ENCODE assay signal across 13 cellular contexts in the genomic region with DNA sequence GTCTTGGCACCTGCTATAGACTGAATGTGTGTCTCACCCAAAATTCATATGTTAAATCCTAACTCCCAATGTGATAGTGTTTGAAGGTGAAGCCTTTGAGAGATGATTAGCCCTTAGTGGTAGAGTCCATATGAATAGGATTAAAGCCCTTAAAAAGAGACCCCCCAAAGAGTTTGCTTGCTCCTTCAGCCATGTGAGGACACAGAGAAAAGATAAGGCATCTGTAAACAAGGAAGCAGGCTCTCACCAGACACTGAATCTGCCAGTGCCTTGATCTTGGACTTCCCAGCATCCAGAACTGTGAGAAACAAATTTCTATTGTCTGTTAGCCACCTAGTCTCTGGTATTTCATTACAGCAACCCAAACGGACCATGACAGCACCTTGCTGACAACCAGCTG. TPM values are rescaled to one million over a fixed set of nuclear protein-coding genes. Genes with fewer than 3 reads are reported as not detected.
DNase-seq lines count a peak whose midpoint lies in the region; ATAC-seq, FAIRE-seq and TF ChIP-seq lines count a peak whose summit lies in the region.
"Had no signal": no experiment of that assay in that cellular context is flagged by ENCODE, and none has a peak within 500 bp of the region (broad histone marks: within the 10 kb centered on the region; RNA-seq: fewer than 3 reads in every experiment).

No MANE protein-coding gene starts in this region.

- H3K79me2 ChIP-seq in KMS-11 (ENCODE audit: insufficient read depth, low read depth) = peaks cover 34% of the 10 kb centered on the region; the same call in 1 of the 2 replicates
- H3K79me2 ChIP-seq in K562 (ENCODE audit: control insufficient read depth, insufficient read depth, low read length) = peaks cover 65% of the 10 kb centered on the region

- no peak for TF ChIP-seq RAD21 in K562 (CRISPR knock-in tag; conservative IDR thresholded peaks at IDR 0.05 in 1 of 2, IDR thresholded peaks at IDR 0.05 in 1 of 2)

- peak overlapping the region; percentile 44 for H3K4me3 Mint-ChIP-seq in natural killer cell treated with Interleukin-12 subunit alpha and Interleukin-12 subunit beta and Interleukin-15 and Interleukin-18, amount 100 ng/mL, for 72 hours
- H3K4me3 Mint-ChIP-seq in progenitor cell of endocrine pancreas (ENCODE audit: low read depth) = no peak overlapping the region
- H3K4me3 Mint-ChIP-seq: activated CD4-positive, alpha-beta memory T cell treated with anti-CD3 and anti-CD28 coated beads for 36 hours had no signal

- no peak for TF ChIP-seq CTCF in KMS-11 (conservative IDR thresholded peaks at IDR 0.05; ENCODE audit: low read depth, low read length)
- TF ChIP-seq CTCF in K562 (IDR thresholded peaks at IDR 0.05 in 2 of 3, conservative IDR thresholded peaks at IDR 0.05 in 1 of 3; ENCODE audit: insufficient read depth in 2 of 3, low read depth in 1 of 3, low read length in 3 of 3) = no peak
- no peak for TF ChIP-seq CTCF in sigmoid colon (IDR thresholded peaks at IDR 0.05)
- TF ChIP-seq CTCF in progenitor cell of endocrine pancreas (IDR thresholded peaks at IDR 0.05; ENCODE audit: unreplicated experiment) = no peak

- no peak overlapping the region for H3K4me3 ChIP-seq in KMS-11 (IDR thresholded peaks at IDR 0.05; ENCODE audit: insufficient read depth, low read depth, low read length)
- no peak overlapping the region for H3K4me3 ChIP-seq in K562
- H3K4me3 ChIP-seq in sigmoid colon = no peak overlapping the region
- H3K4me3 ChIP-seq: left ventricle myocardium inferior had no signal

- TF ChIP-seq POLR2A in K562 (conservative IDR thresholded peaks at IDR 0.05) = no peak
- TF ChIP-seq POLR2A in sigmoid colon (IDR thresholded peaks at IDR 0.05) = no peak

- TF ChIP-seq EP300 in K562 (IDR thresholded peaks at IDR 0.05; ENCODE audit: low read length) = no peak
- TF ChIP-seq EP300 in sigmoid colon (IDR thresholded peaks at IDR 0.05) = no peak

- FAIRE-seq in GM18507 (lab: Jason Lieb, UNC) (peak; percentile 62), K562 (lab: Jason Lieb, UNC) (no peak)

- H3K27me3 ChIP-seq in KMS-11 (ENCODE audit: insufficient read depth, low read depth) = no peaks in the 10 kb centered on the region
- no peaks in the 10 kb centered on the region for H3K27me3 ChIP-seq in K562 (ENCODE audit: control insufficient read depth in 2 of 2, insufficient read depth in 2 of 2, low read length in 2 of 2)
- H3K27me3 ChIP-seq in sigmoid colon = no peaks in the 10 kb centered on the region

- H3K4me2 ChIP-seq in KMS-11 (peak overlapping the region; percentile 34; the same call in 1 of the 2 replicates), K562 (ENCODE audit: insufficient read depth, low read length) (no peak overlapping the region)

- no peaks in the 10 kb centered on the region for H3K9me3 Mint-ChIP-seq in natural killer cell treated with Interleukin-12 subunit alpha and Interleukin-12 subunit beta and Interleukin-15 and Interleukin-18, amount 100 ng/mL, for 72 hours
- H3K9me3 Mint-ChIP-seq in progenitor cell of endocrine pancreas (ENCODE audit: low read depth) = no peaks in the 10 kb centered on the region
- H3K9me3 Mint-ChIP-seq: activated CD4-positive, alpha-beta memory T cell treated with anti-CD3 and anti-CD28 coated beads for 36 hours; activated T-helper 2 cell treated with anti-CD3 and anti-CD28 coated beads, Interferon-gamma antibody, Interleukin-2, Interleukin-4, amounts not matched to agents 10 μg/mL and 5 μg/mL and 100 μg/mL, durations not matched to agents 14 hours and 24 hours and 36 hours had no signal

- CTCF ChIA-PET in K562 (lab: Yijun Ruan, JAX; ENCODE audit: low intra/inter-chr PET ratio) = no interaction called here

- no peak overlapping the region for H2AFZ ChIP-seq in KMS-11 (ENCODE audit: low read depth)
- H2AFZ ChIP-seq in K562 (ENCODE audit: low read depth, low read length) = no peak overlapping the region

- DNase-seq in GM18507 (ENCODE audit: extremely low spot score, insufficient read length, low read depth) (no peak), K562 (ENCODE audit: extremely low read depth in 1 of 4, low spot score in 3 of 4) (no peak), sigmoid colon (no peak), progenitor cell of endocrine pancreas (ENCODE audit: low spot score, unreplicated experiment) (no peak), SKM-1 treated with dmso at 0.1 percent for 144 hours (lab: John Stamatoyannopoulos, UW; ENCODE audit: unreplicated experiment) (no peak)
- DNase-seq in natural killer cell treated with Interleukin-12 subunit alpha and Interleukin-12 subunit beta and Interleukin-15 and Interleukin-18, amount 100 ng/mL, for 72 hours (ENCODE audit: low spot score) = no peak
- DNase-seq: left ventricle myocardium inferior, NCI-H1436, NCI-H2227 treated with DMSO at 0.1 percent for 48 hours had no signal

- WGBS in K562 (ENCODE audit: insufficient coverage, low coverage, missing lambda C conversion rate) = 0% methylated on average over 1 of the region's 1 CpG
- 77 to 78% methylated on average over 1 of the region's 1 CpG for WGBS in sigmoid colon, 2 donors

- H3K4me1 ChIP-seq in KMS-11 (ENCODE audit: low read depth, poor library complexity, severe bottlenecking) = peaks cover 33% of the 10 kb centered on the region
- H3K4me1 ChIP-seq in K562 (replicated peaks in 1 of 2; ENCODE audit: control insufficient read depth in 2 of 2, insufficient read depth in 2 of 2, low read length in 2 of 2) = peaks cover 4 to 16% of the 10 kb centered on the region in 2 experiments; a peak in 3 of 5 replicates
- peaks cover 0 to 19% (median 11%) of the 10 kb centered on the region in 4 donors for H3K4me1 ChIP-seq in sigmoid colon

- no peak overlapping the region for H3K27ac ChIP-seq in KMS-11
- H3K27ac ChIP-seq in K562 (ENCODE audit: extremely low read depth, low read depth, low read length) = no peak overlapping the region
- no peak overlapping the region for H3K27ac ChIP-seq in sigmoid colon
- H3K27ac ChIP-seq: left ventricle myocardium inferior had no signal

- no peaks in the 10 kb centered on the region for H3K27me3 Mint-ChIP-seq in natural killer cell treated with Interleukin-12 subunit alpha and Interleukin-12 subunit beta and Interleukin-15 and Interleukin-18, amount 100 ng/mL, for 72 hours
- H3K27me3 Mint-ChIP-seq in progenitor cell of endocrine pancreas = no peaks in the 10 kb centered on the region
- H3K27me3 Mint-ChIP-seq: activated CD4-positive, alpha-beta memory T cell treated with anti-CD3 and anti-CD28 coated beads for 36 hours had no signal

- peaks cover 10% of the 10 kb centered on the region for H3K36me3 Mint-ChIP-seq in natural killer cell treated with Interleukin-12 subunit alpha and Interleukin-12 subunit beta and Interleukin-15 and Interleukin-18, amount 100 ng/mL, for 72 hours
- peaks cover 9% of the 10 kb centered on the region for H3K36me3 Mint-ChIP-seq in progenitor cell of endocrine pancreas (ENCODE audit: insufficient read depth)

- peaks cover 48 to 60% of the 10 kb centered on the region in 2 donors for H3K4me1 Mint-ChIP-seq in natural killer cell treated with Interleukin-12 subunit alpha and Interleukin-12 subunit beta and Interleukin-15 and Interleukin-18, amount 100 ng/mL, for 72 hours (ENCODE audit: low read depth in 2 of 2)
- peaks cover 1% of the 10 kb centered on the region for H3K4me1 Mint-ChIP-seq in progenitor cell of endocrine pancreas (ENCODE audit: low read depth)

- intact Hi-C loops in K562 (cut with micrococcal nuclease) (no loop called here), sigmoid colon (cut with DNase I) (no loop called here)

- no peaks in the 10 kb centered on the region for H3K9me1 ChIP-seq in K562 (ENCODE audit: control insufficient read depth, insufficient read depth, low read length)

- peak; percentile 58 for ATAC-seq in K562
- ATAC-seq in natural killer cell treated with Interleukin-12 subunit alpha and Interleukin-12 subunit beta and Interleukin-15 and Interleukin-18, amount 100 ng/mL, for 72 hours = no peak
- no peak for ATAC-seq in GM18861 (IDR thresholded peaks at IDR 0.05; ENCODE audit: unreplicated experiment)

- no peaks in the 10 kb centered on the region for H3K9me3 ChIP-seq in K562 (replicated peaks; ENCODE audit: control insufficient read depth, insufficient read depth, low read depth, low read length)
- H3K9me3 ChIP-seq in sigmoid colon = no peaks in the 10 kb centered on the region
- H3K9me3 ChIP-seq: left ventricle myocardium inferior had no signal

- H3K9ac ChIP-seq in KMS-11 (no peak overlapping the region), K562 (ENCODE audit: insufficient read depth in 1 of 2, low read depth in 2 of 2, low read length in 2 of 2) (no peak overlapping the region)

- no TSS peak for BruUV-seq in K562 (replicated peaks; lab: Mats Ljungman, UMichigan)

- POLR2A ChIA-PET in K562 (lab: Yijun Ruan, JAX) = no interaction called here

- H3K27ac Mint-ChIP-seq in natural killer cell treated with Interleukin-12 subunit alpha and Interleukin-12 subunit beta and Interleukin-15 and Interleukin-18, amount 100 ng/mL, for 72 hours = no peak overlapping the region
- H3K27ac Mint-ChIP-seq in progenitor cell of endocrine pancreas = no peak overlapping the region
- H3K27ac Mint-ChIP-seq: activated CD4-positive, alpha-beta memory T cell treated with anti-CD3 and anti-CD28 coated beads for 36 hours; activated T-helper 2 cell treated with anti-CD3 and anti-CD28 coated beads, Interferon-gamma antibody, Interleukin-2, Interleukin-4, amounts not matched to agents 10 μg/mL and 5 μg/mL and 100 μg/mL, durations not matched to agents 14 hours and 24 hours and 36 hours had no signal

- H4K20me1 ChIP-seq in KMS-11 (ENCODE audit: insufficient read depth) (peaks cover 37% of the 10 kb centered on the region), K562 (replicated peaks; ENCODE audit: control insufficient read depth, insufficient read depth, low read length) (peaks cover 15% of the 10 kb centered on the region; the same call in 1 of the 2 replicates)

- H3K36me3 ChIP-seq in KMS-11 (ENCODE audit: insufficient read depth) (peaks cover 2% of the 10 kb centered on the region; the same call in 1 of the 2 replicates), K562 (ENCODE audit: control insufficient read depth, insufficient read depth, low read length) (peaks cover 33% of the 10 kb centered on the region; the same call in 1 of the 3 replicates), sigmoid colon (peaks cover 0 to 32% (median 9%) of the 10 kb centered on the region in 4 donors)

- in situ Hi-C loops in K562 (cut with MboI) = no loop called here

RNA-seq across cellular contexts. Expression of a gene that starts 16.6 kb away (rescaled TPM):
- total RNA-seq in K562 (2011; cell fraction: chromatin; rRNA removed; ENCODE audit: low replicate concordance) = 28.4 and 78.0 TPM in 2 replicates
- 11.2 and 15.4 TPM in 2 replicates for total RNA-seq in K562 (2011; cell fraction: nucleolus; rRNA removed)
- 30.3 and 42.8 TPM in 2 replicates for total RNA-seq in K562 (2011; cell fraction: nucleoplasm; rRNA removed)
- total RNA-seq in K562 (2014; rRNA removed) (21.9 and 27.5 TPM in 2 replicates), K562 (2014; rRNA removed; fragmentation: Illumina TruSeq; extraction: Trizol) (40.9 and 47.3 TPM in 2 replicates), K562 (2015; rRNA removed; fragmentation: Illumina TruSeq; extraction: Trizol) (26.7 and 33.5 TPM in 2 replicates), K562 (2021) (51.4 and 53.8 TPM in 2 replicates), sigmoid colon (10 to 100 TPM; 34.9 to 50.1 (median 40.3) TPM), progenitor cell of endocrine pancreas (82.5 and 85.5 TPM in 2 replicates)
- polyA plus RNA-seq in K562 (2011; rRNA removed) (33.1 and 44.1 TPM in 2 replicates), K562 (2014; fragmentation: Illumina TruSeq; extraction: Trizol) (47.0 and 51.9 TPM in 2 replicates), K562 (2014; fragmentation: Nextera tagmentation; extraction: Ambion mirVana) (10 to 100 TPM in 1 of 2 experiments, 1 to 10 TPM in 1; 9.3 to 11.7 TPM), K562 (2014; rRNA removed) (23.9 and 24.3 TPM in 2 replicates), sigmoid colon (10 to 100 TPM in 2 of 3 donors, 1 to 10 TPM in 1; 9.6 to 12.8 (median 11.1) TPM)
- polyA plus RNA-seq in K562 (2011; cell fraction: cytosol; rRNA removed) = 25.6 and 28.2 TPM in 2 replicates
- polyA plus RNA-seq in K562 (2011; cell fraction: nucleus; rRNA removed) = 22.8 and 23.0 TPM in 2 replicates
- 18.4 and 26.6 TPM in 2 replicates for polyA plus RNA-seq in K562 (2012)
- polyA minus RNA-seq in K562 (2011; rRNA and poly(A)+ RNA removed) = 52.4 and 53.3 TPM in 2 replicates
- polyA minus RNA-seq in K562 (2011; cell fraction: cytosol; rRNA and poly(A)+ RNA removed) = 27.5 and 27.6 TPM in 2 replicates
- 11.0 and 20.5 TPM in 2 replicates for polyA minus RNA-seq in K562 (2011; cell fraction: nucleus; rRNA and poly(A)+ RNA removed)
- total RNA-seq in natural killer cell treated with Interleukin-12 subunit alpha and Interleukin-12 subunit beta and Interleukin-15 and Interleukin-18, amount 100 ng/mL, for 72 hours = 10 to 100 TPM; 55.9 to 64.7 TPM
